ENCODE assay signal across 8 cellular contexts in genomic region chr17:46372236-46373229, GRCh38. TPM values are rescaled to one million over a fixed set of nuclear protein-coding genes. Genes with fewer than 3 reads are reported as not detected.
A peak's percentile ranks its signal among the peaks of the same experiment; 100 is the strongest.
DNase-seq lines count a peak whose midpoint lies in the region; ATAC-seq and TF ChIP-seq lines count a peak whose summit lies in the region.
"Not testable (repeated sequence)": the region's sequence is repeated elsewhere in the genome, so short reads cannot be mapped to it uniquely, and the experiment has no call there.

No MANE protein-coding gene starts in this region.

- not testable (repeated sequence) for H3K4me1 ChIP-seq in CD8-positive, alpha-beta T cell (ENCODE audit: insufficient read depth, low read length); gastroesophageal sphincter

- not testable (repeated sequence) for H3K4me3 Mint-ChIP-seq in CD8-positive, alpha-beta T cell; activated CD4-positive, alpha-beta T cell treated with anti-CD3 and anti-CD28 coated beads for 36 hours; natural killer cell

- not testable (repeated sequence) for DNase-seq in CD8-positive, alpha-beta T cell; activated CD4-positive, alpha-beta T cell treated with anti-CD3 and anti-CD28 coated beads for 36 hours; natural killer cell

- not testable (repeated sequence) for H3K27ac Mint-ChIP-seq in CD8-positive, alpha-beta T cell; activated CD4-positive, alpha-beta T cell treated with anti-CD3 and anti-CD28 coated beads for 36 hours; natural killer cell

- H3K27me3 ChIP-seq in CD8-positive, alpha-beta T cell (ENCODE audit: insufficient read depth, low read length); gastroesophageal sphincter: not testable (repeated sequence)

- not testable (repeated sequence) for H3K4me1 Mint-ChIP-seq in CD8-positive, alpha-beta T cell (ENCODE audit: low read depth); activated CD4-positive, alpha-beta T cell treated with anti-CD3 and anti-CD28 coated beads for 36 hours; natural killer cell

- POLR2A ChIA-PET in CD8-positive, alpha-beta T cell (lab: Charles Lee); activated CD4-positive, alpha-beta T cell treated with anti-CD3 and anti-CD28 coated beads for 36 hours (lab: Charles Lee): not testable (repeated sequence)

- TF ChIP-seq CTCF in CD8-positive, alpha-beta T cell (IDR thresholded peaks at IDR 0.05); gastroesophageal sphincter (IDR thresholded peaks at IDR 0.05); natural killer cell (IDR thresholded peaks at IDR 0.05): not testable (repeated sequence)

- H3K27me3 Mint-ChIP-seq in CD8-positive, alpha-beta T cell (ENCODE audit: low read depth); activated CD4-positive, alpha-beta T cell treated with anti-CD3 and anti-CD28 coated beads for 36 hours; natural killer cell (ENCODE audit: low read depth in 2 of 2): not testable (repeated sequence)

- not testable (repeated sequence) for H3K4me3 ChIP-seq in CD8-positive, alpha-beta T cell (ENCODE audit: low read depth, low read length); gastroesophageal sphincter

- TF ChIP-seq POLR2A in gastroesophageal sphincter (IDR thresholded peaks at IDR 0.05), result not testable (repeated sequence)

- not testable (repeated sequence) for H3K9me3 Mint-ChIP-seq in CD8-positive, alpha-beta T cell; activated CD4-positive, alpha-beta T cell treated with anti-CD3 and anti-CD28 coated beads for 36 hours (ENCODE audit: low read depth); natural killer cell

- intact Hi-C loops in CD8-positive, alpha-beta T cell (cut with DNase I, micrococcal nuclease); activated CD4-positive, alpha-beta T cell treated with anti-CD3 and anti-CD28 coated beads for 36 hours (cut with DNase I, micrococcal nuclease); natural killer cell (cut with micrococcal nuclease): not testable (repeated sequence)

- ATAC-seq in CD8-positive, alpha-beta T cell, result peak; percentile 89
- ATAC-seq in GM19324 (IDR thresholded peaks at IDR 0.05; ENCODE audit: low FRiP score, unreplicated experiment), result peak; percentile 81
- ATAC-seq in GM21619 (IDR thresholded peaks at IDR 0.05; ENCODE audit: unreplicated experiment), result peak; percentile 72
- peak; percentile 51 for ATAC-seq in HG02938 (IDR thresholded peaks at IDR 0.05; ENCODE audit: unreplicated experiment)
- peak; percentile 71 for ATAC-seq in HG03442 (IDR thresholded peaks at IDR 0.05; ENCODE audit: unreplicated experiment)
- ATAC-seq in activated CD4-positive, alpha-beta T cell treated with anti-CD3 and anti-CD28 coated beads for 36 hours, result peak; percentile 85
- ATAC-seq in gastroesophageal sphincter, result peak; percentile 97
- peak; percentile 91 to 97 (median 94) for ATAC-seq in natural killer cell

- no CpG with 5 or more reads among the region's 95 CpGs for WGBS in gastroesophageal sphincter (ENCODE audit: low coverage in 1 of 2), 2 donors

- H3K9me3 ChIP-seq in CD8-positive, alpha-beta T cell (ENCODE audit: low read length); gastroesophageal sphincter: not testable (repeated sequence)

- not testable (repeated sequence) for H3K36me3 ChIP-seq in CD8-positive, alpha-beta T cell (ENCODE audit: insufficient read depth, low read length); gastroesophageal sphincter

- CTCF ChIA-PET in CD8-positive, alpha-beta T cell (lab: Charles Lee); activated CD4-positive, alpha-beta T cell treated with anti-CD3 and anti-CD28 coated beads for 36 hours (lab: Charles Lee): not testable (repeated sequence)

- not testable (repeated sequence) for H3K27ac ChIP-seq in CD8-positive, alpha-beta T cell (ENCODE audit: low read depth, low read length); gastroesophageal sphincter

- not testable (repeated sequence) for H3K36me3 Mint-ChIP-seq in CD8-positive, alpha-beta T cell; activated CD4-positive, alpha-beta T cell treated with anti-CD3 and anti-CD28 coated beads for 36 hours (ENCODE audit: low read depth); natural killer cell

- not testable (repeated sequence) for TF ChIP-seq EP300 in gastroesophageal sphincter (IDR thresholded peaks at IDR 0.05)

RNA-seq across cellular contexts. Expression of gene ARL17B, which starts 11.0 kb away (rescaled TPM):
- total RNA-seq in CD8-positive, alpha-beta T cell, result 10 to 100 TPM; 18.4 to 22.1 TPM
- 10 to 100 TPM; 22.6 to 27.6 TPM for total RNA-seq in activated CD4-positive, alpha-beta T cell treated with anti-CD3 and anti-CD28 coated beads for 36 hours
- total RNA-seq in gastroesophageal sphincter, result 10 to 100 TPM in 3 of 4 donors, 1 to 10 TPM in 1; 8.9 to 42.5 (median 15.4) TPM
- total RNA-seq in natural killer cell, result 10 to 100 TPM; 18.6 to 30.3 (median 20.0) TPM
